13 cellular contexts compared by ENCODE assay signal in the genomic region with DNA sequence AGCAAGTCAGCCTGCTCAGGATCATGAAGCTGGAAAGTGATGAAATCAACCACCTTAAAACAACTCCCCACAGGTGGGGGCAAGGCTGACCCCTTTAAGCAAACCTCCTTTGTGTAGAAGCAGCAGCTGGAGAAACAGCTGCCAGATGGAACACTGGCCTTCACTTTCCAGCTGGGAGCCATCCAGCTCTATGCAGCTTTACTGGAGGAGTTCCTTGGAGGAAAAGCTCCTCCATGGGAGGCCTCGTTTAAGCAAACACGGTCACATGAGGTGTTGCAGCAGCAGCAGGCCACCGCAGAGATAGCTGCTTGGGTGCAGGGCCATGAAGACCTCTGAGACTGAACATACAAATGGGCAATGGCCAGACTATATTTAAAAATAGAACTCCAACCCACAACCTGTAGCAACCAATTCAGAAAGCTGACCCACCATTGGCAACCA. TPM values are rescaled to one million over a fixed set of nuclear protein-coding genes. Genes with fewer than 3 reads are reported as not detected.
DNase-seq lines count a peak whose midpoint lies in the region; ATAC-seq, FAIRE-seq and TF ChIP-seq lines count a peak whose summit lies in the region.
"Had no signal": no experiment of that assay in that cellular context is flagged by ENCODE, and none has a peak within 500 bp of the region (broad histone marks: within the 10 kb centered on the region; RNA-seq: fewer than 3 reads in every experiment).

No MANE protein-coding gene starts in this region.

- H3K9me3 ChIP-seq in right atrium auricular region (no peaks in the 10 kb centered on the region), muscle layer of colon (ENCODE audit: low read length) (no peaks in the 10 kb centered on the region), uterus (no peaks in the 10 kb centered on the region)

- H3K9ac ChIP-seq in muscle layer of colon (ENCODE audit: low read length): no peak overlapping the region

- H3K4me3 Mint-ChIP-seq in chondrocyte (ENCODE audit: unreplicated experiment): no peak overlapping the region
- H3K4me3 Mint-ChIP-seq: activated CD4-positive, alpha-beta T cell treated with anti-CD3 and anti-CD28 coated beads, Interleukin-2, amount 10 ng/mL, durations not matched to agents 7 days and 5 days; activated naive CD8-positive, alpha-beta T cell had no signal

- no peak for TF ChIP-seq POLR2A in uterus (IDR thresholded peaks at IDR 0.05)
- no peak for TF ChIP-seq POLR2A in GM12892 (IDR thresholded peaks at IDR 0.05; ENCODE audit: low read depth, low read length)

- ATAC-seq in Right ventricle myocardium inferior: peak; percentile 70

- H3K4me1 Mint-ChIP-seq in chondrocyte (ENCODE audit: low read depth): peaks cover 43% of the 10 kb centered on the region
- H3K4me1 Mint-ChIP-seq: activated CD4-positive, alpha-beta T cell treated with anti-CD3 and anti-CD28 coated beads, Interleukin-2, amount 10 ng/mL, durations not matched to agents 7 days and 5 days had no signal

- FAIRE-seq in GM12892 (lab: Jason Lieb, UNC): no peak
- FAIRE-seq: endothelial cell of umbilical vein had no signal

- H3K36me3 ChIP-seq in right atrium auricular region (no peaks in the 10 kb centered on the region), muscle layer of colon (ENCODE audit: insufficient read depth, low read length) (no peaks in the 10 kb centered on the region), uterus (no peaks in the 10 kb centered on the region)

- H3K27me3 ChIP-seq in right atrium auricular region (no peaks in the 10 kb centered on the region), muscle layer of colon (ENCODE audit: control insufficient read depth in 1 of 2, insufficient read depth in 2 of 2, low read length in 2 of 2) (no peaks in the 10 kb centered on the region), uterus (no peaks in the 10 kb centered on the region)

- peaks cover 0 to 19% of the 10 kb centered on the region in 2 donors for H3K4me1 ChIP-seq in right atrium auricular region
- H3K4me1 ChIP-seq in muscle layer of colon (ENCODE audit: insufficient read depth, low read length): peaks cover 24% of the 10 kb centered on the region
- no peaks in the 10 kb centered on the region for H3K4me1 ChIP-seq in uterus

- peaks cover 3% of the 10 kb centered on the region for H3K9me3 Mint-ChIP-seq in chondrocyte (ENCODE audit: low read depth)
- H3K9me3 Mint-ChIP-seq: activated CD4-positive, alpha-beta T cell treated with anti-CD3 and anti-CD28 coated beads, Interleukin-2, amount 10 ng/mL, durations not matched to agents 7 days and 5 days had no signal

- no peaks in the 10 kb centered on the region for H3K27me3 Mint-ChIP-seq in chondrocyte (ENCODE audit: low read depth)

- DNase-seq in Right ventricle myocardium inferior (ENCODE audit: missing footprints): no peak
- no peak for DNase-seq in right atrium auricular region (ENCODE audit: low spot score)
- no peak for DNase-seq in chondrocyte (ENCODE audit: low spot score)
- DNase-seq in uterus: peak; percentile 69 to 75
- no peak for DNase-seq in head of caudate nucleus
- DNase-seq in GM12892 (ENCODE audit: insufficient read length): no peak
- no peak for DNase-seq in amygdala (lab: John Stamatoyannopoulos, UW)
- DNase-seq: activated CD4-positive, alpha-beta T cell treated with anti-CD3 and anti-CD28 coated beads, Interleukin-2, amount 10 ng/mL, durations not matched to agents 7 days and 5 days; NCI-H187 treated with DMSO at 0.1 percent for 48 hours; stimulated activated CD8-positive, alpha-beta memory T cell treated with anti-CD3 and anti-CD28 coated beads, Interleukin-4, amount 100 ng/mL, for 48 hours had no signal

- peak overlapping the region; percentile 36 for H3K27ac Mint-ChIP-seq in chondrocyte (ENCODE audit: unreplicated experiment)
- H3K27ac Mint-ChIP-seq: activated CD4-positive, alpha-beta T cell treated with anti-CD3 and anti-CD28 coated beads, Interleukin-2, amount 10 ng/mL, durations not matched to agents 7 days and 5 days; activated naive CD8-positive, alpha-beta T cell had no signal

- no peaks in the 10 kb centered on the region for H3K36me3 Mint-ChIP-seq in chondrocyte (ENCODE audit: low read depth)
- H3K36me3 Mint-ChIP-seq: activated naive CD8-positive, alpha-beta T cell had no signal

- no peak overlapping the region for H3K27ac ChIP-seq in right atrium auricular region
- H3K27ac ChIP-seq in muscle layer of colon (ENCODE audit: low read depth, low read length): peak overlapping the region; percentile 13
- peak overlapping the region; percentile 38 to 42 for H3K27ac ChIP-seq in uterus

- no peak overlapping the region for H3K4me3 ChIP-seq in right atrium auricular region
- no peak overlapping the region for H3K4me3 ChIP-seq in muscle layer of colon (ENCODE audit: low read depth in 1 of 2, low read length in 2 of 2)
- no peak overlapping the region for H3K4me3 ChIP-seq in uterus

- TF ChIP-seq CTCF in right atrium auricular region (IDR thresholded peaks at IDR 0.05): no peak
- no peak for TF ChIP-seq CTCF in chondrocyte (IDR thresholded peaks at IDR 0.05)
- TF ChIP-seq CTCF in uterus (IDR thresholded peaks at IDR 0.05): no peak

- intact Hi-C loops in Right ventricle myocardium inferior (cut with DNase I): no loop called here
- intact Hi-C loops in uterus (cut with DNase I; ENCODE audit: low total_unique reads): no loop called here
- intact Hi-C loops in head of caudate nucleus (cut with DNase I): no loop called here

RNA-seq across cellular contexts. Expression of a gene that starts 13.0 kb away (rescaled TPM):
- total RNA-seq in Right ventricle myocardium inferior (8.9 TPM), right atrium auricular region (10 to 100 TPM; 10.5 to 20.4 TPM), chondrocyte (60.5 to 71.1 TPM (median 62.1 TPM) in 3 replicates), uterus (10 to 100 TPM; 27.1 to 72.6 (median 46.5) TPM)
- 1.8 TPM for polyA plus RNA-seq in GM12892 (2012; ENCODE audit: missing spikeins)

Comparison
In these comparisons a context has a peak if more than half of its experiments do, and no peak if none do; other contexts are left out.
1. DNase-seq: peak in uterus (2 of 2); none in Right ventricle myocardium inferior (single experiment), right atrium auricular region (single experiment), chondrocyte (single experiment), head of caudate nucleus (0 of 42), GM12892 (single experiment) and amygdala (0 of 56).
2. H3K27ac ChIP-seq: peak in muscle layer of colon (single experiment) and uterus (2 of 2); none in right atrium auricular region (0 of 2).